ENCODE assay signal across 8 cellular contexts in the genomic region with DNA sequence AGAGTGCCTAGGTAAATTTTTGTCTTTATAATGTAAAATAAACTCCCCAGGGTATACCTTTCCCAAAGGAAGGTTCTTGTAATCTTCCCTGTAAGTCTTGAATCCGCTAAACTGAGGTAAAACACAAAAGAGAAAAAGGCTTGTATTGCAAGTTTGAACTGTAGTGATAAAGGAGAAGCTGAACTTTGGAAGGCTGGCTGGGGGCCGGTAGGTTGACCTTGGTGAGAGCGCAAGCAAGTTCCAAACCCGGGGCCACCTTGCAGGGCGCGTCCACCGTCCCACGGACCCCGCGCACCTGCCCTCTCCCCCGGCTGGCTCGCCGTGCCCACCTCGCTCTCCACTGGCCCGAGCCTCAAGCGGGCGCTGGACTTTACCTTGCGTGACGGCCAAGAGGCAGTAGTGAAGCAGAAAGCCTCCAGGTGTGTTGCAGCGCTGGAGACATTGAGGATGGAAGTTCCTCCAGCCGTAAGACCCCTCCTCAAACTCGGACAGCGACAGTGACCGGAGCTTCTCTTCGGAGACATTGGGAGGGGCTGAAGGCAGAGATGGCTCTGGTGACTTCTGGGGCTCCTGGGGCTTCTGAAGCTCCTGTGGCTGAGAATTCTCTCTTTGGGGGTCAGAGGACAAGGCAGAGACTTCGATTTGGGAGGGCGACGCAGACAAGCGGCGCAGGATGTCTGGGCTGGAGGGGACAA. TPM values are rescaled to one million over a fixed set of nuclear protein-coding genes. Genes with fewer than 3 reads are reported as not detected.
DNase-seq lines count a peak whose midpoint lies in the region; ATAC-seq and TF ChIP-seq lines count a peak whose summit lies in the region.

No MANE protein-coding gene starts in this region.

- peak overlapping the region; percentile 70 for H3K9ac ChIP-seq in mesenchymal stem cell (ENCODE audit: low read length)

- peak overlapping the region; percentile 83 for H2AFZ ChIP-seq in mesenchymal stem cell (ENCODE audit: low read depth, low read length)

- peak; percentile 66 for DNase-seq in Right ventricle myocardium inferior (ENCODE audit: missing footprints)
- no peak for DNase-seq in left ventricle myocardium superior
- no peak for DNase-seq in mesenchymal stem cell
- DNase-seq in cerebellar nuclear complex (lab: John Stamatoyannopoulos, UW) = no peak
- no peak for DNase-seq in GM03348 (ENCODE audit: low spot score)
- no peak for DNase-seq in NCI-H2227 (lab: John Stamatoyannopoulos, UW; ENCODE audit: unreplicated experiment)

- H2BK120ac ChIP-seq in mesenchymal stem cell (ENCODE audit: low read depth, low read length) = no peak overlapping the region

- no peak overlapping the region for H3K4ac ChIP-seq in mesenchymal stem cell (ENCODE audit: low read depth in 1 of 2, low read length in 2 of 2)

- peak overlapping the region in 3 of 5 experiments; percentile 2 to 75 (median 62) for H3K27ac Mint-ChIP-seq in brain

- peaks cover 14% of the 10 kb centered on the region for H3K4me1 Mint-ChIP-seq in brain

- peak overlapping the region; percentile 17 for H2BK15ac ChIP-seq in mesenchymal stem cell (ENCODE audit: low read depth, poor library complexity, severe bottlenecking)

- peak overlapping the region; percentile 27 for H3K27ac ChIP-seq in mesenchymal stem cell (ENCODE audit: low read length, poor library complexity, severe bottlenecking)

- intact Hi-C loops in Right ventricle myocardium inferior (cut with DNase I) = no loop called here
- intact Hi-C loops in left ventricle myocardium superior (cut with micrococcal nuclease) = no loop called here

- no peak for TF ChIP-seq CTCF in brain (conservative IDR thresholded peaks at IDR 0.05)

- H3K4me2 ChIP-seq in mesenchymal stem cell (ENCODE audit: low read length, poor library complexity, severe bottlenecking) = peak overlapping the region; percentile 88

- peak overlapping the region in 1 of 2 experiments; percentile 2 for H3K23ac ChIP-seq in mesenchymal stem cell (ENCODE audit: low read length in 2 of 2)

- WGBS in mesenchymal stem cell = 7% methylated on average over 30 of the region's 30 CpGs

- peak overlapping the region; percentile 83 to 98 (median 92) for H3K4me3 Mint-ChIP-seq in brain

- no peak overlapping the region for H4K8ac ChIP-seq in mesenchymal stem cell (ENCODE audit: low read length)

- peak overlapping the region in 1 of 2 experiments; percentile 34 for H3K18ac ChIP-seq in mesenchymal stem cell (ENCODE audit: low read depth in 1 of 2, low read length in 2 of 2)

- H3K4me3 ChIP-seq in mesenchymal stem cell (ENCODE audit: insufficient read depth in 1 of 2, low read depth in 1 of 2, low read length in 2 of 2) = peak overlapping the region; percentile 76 to 84

- H3K9me3 Mint-ChIP-seq in brain = peaks cover 0 to 2% (median 0%) of the 10 kb centered on the region in 5 experiments

- H2AK5ac ChIP-seq in mesenchymal stem cell (ENCODE audit: low read length, severe bottlenecking) = no peak overlapping the region

- no peaks in the 10 kb centered on the region for H3K36me3 ChIP-seq in mesenchymal stem cell (ENCODE audit: control insufficient read depth in 1 of 2, insufficient read depth in 2 of 2, low read depth in 1 of 2, low read length in 2 of 2)

- peaks cover 5% of the 10 kb centered on the region for H3K27me3 Mint-ChIP-seq in brain

- peaks cover 0 to 13% of the 10 kb centered on the region in 2 experiments for H3K27me3 ChIP-seq in mesenchymal stem cell (ENCODE audit: control insufficient read depth in 1 of 2, insufficient read depth in 1 of 2, low read length in 2 of 2)

- H3K79me1 ChIP-seq in mesenchymal stem cell (replicated peaks; ENCODE audit: low read length, poor library complexity, severe bottlenecking) = peaks cover 4% of the 10 kb centered on the region

- H3K4me1 ChIP-seq in mesenchymal stem cell (ENCODE audit: control insufficient read depth, insufficient read depth, low read depth, low read length) = peaks cover 8% of the 10 kb centered on the region

- no peak overlapping the region for H2BK5ac ChIP-seq in mesenchymal stem cell (ENCODE audit: low read depth, low read length, poor library complexity, severe bottlenecking)

- ATAC-seq in Right ventricle myocardium inferior (no peak), left ventricle myocardium superior (no peak), HG03432 (IDR thresholded peaks at IDR 0.05; ENCODE audit: unreplicated experiment) (peak; percentile 1)

- no peak overlapping the region for H4K91ac ChIP-seq in mesenchymal stem cell (ENCODE audit: low read length)

- no peak overlapping the region for H3K14ac ChIP-seq in mesenchymal stem cell (ENCODE audit: low read length in 2 of 2)

- H3K9me3 ChIP-seq in mesenchymal stem cell (ENCODE audit: control insufficient read depth, low read length) = no peaks in the 10 kb centered on the region

- H3K36me3 Mint-ChIP-seq in brain = no peaks in the 10 kb centered on the region

- H2BK12ac ChIP-seq in mesenchymal stem cell (ENCODE audit: low read length in 2 of 2) = peak overlapping the region in 1 of 2 experiments; percentile 43

RNA-seq across cellular contexts. Expression of gene SLCO4C1, which starts 0.4 kb away (rescaled TPM):
- total RNA-seq in Right ventricle myocardium inferior = 0.08 TPM
- 0.17 TPM for total RNA-seq in left ventricle myocardium superior
- polyA plus RNA-seq in brain (ENCODE audit: insufficient read depth, low read depth, low replicate concordance) = 0.12 TPM
- 1.7 TPM for polyA plus RNA-seq in mesenchymal stem cell (2013, experiment 1 of 2)
- 1.8 TPM for polyA plus RNA-seq in mesenchymal stem cell (2013, experiment 2 of 2)
